In genomic region chr6:168530653-168531071, GRCh38 we compare ENCODE assay signal across 15 cellular contexts.
"Had no signal": no experiment of that assay in that cellular context is flagged by ENCODE, and none has a peak within 500 bp of the region (broad histone marks: within the 10 kb centered on the region; RNA-seq: fewer than 3 reads in every experiment).

No MANE protein-coding gene starts in this region.

- H3K36me3 ChIP-seq: brain microvascular endothelial cell, left ventricle myocardium inferior, pancreas, uterus had no signal

- DNase-seq: activated CD4-positive, alpha-beta memory T cell treated with anti-CD3 and anti-CD28 coated beads for 36 hours; activated gamma-delta T cell treated with Interleukin-2 at 50 U/mL for 16 hours; activated naive CD8-positive, alpha-beta T cell treated with anti-CD3 and anti-CD28 coated beads for 36 hours; activated T-cell treated with anti-CD3 and anti-CD28 coated beads, Interleukin-2, amount 50 U/mL, for 4 hours; brain microvascular endothelial cell; cerebellar nuclear complex; hypothalamus; immature natural killer cell; left ventricle myocardium inferior; mesenchymal stem cell; pancreas; stimulated activated CD4-positive, alpha-beta T cell treated with anti-CD3 and anti-CD28 coated beads, Interleukin-4, amount 100 ng/mL, for 4 hours; uterus had no signal

- H3K27ac ChIP-seq: brain microvascular endothelial cell, left ventricle myocardium inferior, pancreas, skin epidermis, uterus had no signal

- H3K27me3 ChIP-seq: brain microvascular endothelial cell, pancreas, uterus had no signal

- H3K4me3 ChIP-seq: left ventricle myocardium inferior, pancreas, skin epidermis, uterus had no signal

- H3K9me3 ChIP-seq: left ventricle myocardium inferior, pancreas, uterus had no signal

- ATAC-seq: activated T-cell treated with anti-CD3 and anti-CD28 coated beads, Interleukin-2, amount 50 U/mL, for 4 hours; esophagus mucosa; pancreas had no signal
